In genomic region chr5:168447748-168448147, GRCh38 we compare ENCODE assay signal across 17 cellular contexts. TPM values are rescaled to one million over a fixed set of nuclear protein-coding genes. Genes with fewer than 3 reads are reported as not detected.
DNase-seq lines count a peak whose midpoint lies in the region; ATAC-seq and TF ChIP-seq lines count a peak whose summit lies in the region.
"Had no signal": no experiment of that assay in that cellular context is flagged by ENCODE, and none has a peak within 500 bp of the region (broad histone marks: within the 10 kb centered on the region; RNA-seq: fewer than 3 reads in every experiment).

No MANE protein-coding gene starts in this region.

- H2BK12ac ChIP-seq in H9 (ENCODE audit: insufficient read length, low read depth, low read length) = no peak overlapping the region

- H3K4me1 Mint-ChIP-seq in H9 = no peaks in the 10 kb centered on the region
- peaks cover 36% of the 10 kb centered on the region for H3K4me1 Mint-ChIP-seq in neural progenitor cell
- H3K4me1 Mint-ChIP-seq: CD14-positive monocyte had no signal

- H3K4me2 ChIP-seq in H9 (ENCODE audit: insufficient read depth, insufficient read length, low read length) (no peak overlapping the region), neural progenitor cell (peak overlapping the region; percentile 47)

- H3K56ac ChIP-seq in H9 (ENCODE audit: insufficient read length, low read depth, low read length) = no peak overlapping the region

- DNase-seq in H9 (no peak), astrocyte of the hippocampus (ENCODE audit: low read depth, low spot score) (peak; percentile 68), left cardiac atrium (peak; percentile 24), neural progenitor cell (ENCODE audit: low spot score) (peak; percentile 32), NCI-H345 treated with DMSO at 0.1 percent for 48 hours (lab: John Stamatoyannopoulos, UW; ENCODE audit: unreplicated experiment) (no peak)
- no peak for DNase-seq in NK-92 treated with Interleukin-12 subunit alpha and Interleukin-12 subunit beta, amount 100 ng/mL, for 24 hours (lab: John Stamatoyannopoulos, UW)
- DNase-seq: DMS153, GOT3, MM.1S, NCI-H1105, NCI-H1694, NCI-H524 treated with DMSO at 0.1 percent for 48 hours, Peyer's patch, SHP77 had no signal

- H3K79me2 ChIP-seq in H9 (ENCODE audit: insufficient read depth, low read length) = no peaks in the 10 kb centered on the region
- H3K79me2 ChIP-seq in neural progenitor cell (ENCODE audit: low read depth) = no peaks in the 10 kb centered on the region

- no peak for TF ChIP-seq CTCF in H9 (conservative IDR thresholded peaks at IDR 0.05)
- no peak for TF ChIP-seq CTCF in neural progenitor cell (IDR thresholded peaks at IDR 0.05)

- H3K23ac ChIP-seq in H9 (ENCODE audit: insufficient read length, low read depth, low read length) = no peak overlapping the region

- no peak overlapping the region for H2BK15ac ChIP-seq in H9 (ENCODE audit: low read depth, low read length)

- no peak overlapping the region for H3K14ac ChIP-seq in H9 (ENCODE audit: insufficient read depth, low read length)

- no peak overlapping the region for H3K27ac ChIP-seq in H9 (ENCODE audit: insufficient read length, low read depth, low read length)
- H3K27ac ChIP-seq in neural progenitor cell = no peak overlapping the region
- H3K27ac ChIP-seq: Peyer's patch had no signal

- no peaks in the 10 kb centered on the region for H3K4me1 ChIP-seq in H9 (ENCODE audit: insufficient read depth, low read length)
- H3K4me1 ChIP-seq in neural progenitor cell = peaks cover 10% of the 10 kb centered on the region
- H3K4me1 ChIP-seq: Peyer's patch had no signal

- peaks cover 13 to 38% (median 37%) of the 10 kb centered on the region in 3 experiments; a peak in 6 of 7 replicates for H3K36me3 Mint-ChIP-seq in H9 (ENCODE audit: insufficient read depth in 1 of 3, low read depth in 3 of 3)
- H3K36me3 Mint-ChIP-seq in neural progenitor cell = peaks cover 11% of the 10 kb centered on the region
- H3K36me3 Mint-ChIP-seq: CD14-positive monocyte had no signal

- no CpG with 5 or more reads among the region's 3 CpGs for WGBS in H9 (ENCODE audit: extremely low coverage, insufficient read length, low lambda C conversion rate)

- ATAC-seq in left cardiac atrium = peak; percentile 24 to 55
- no peak for ATAC-seq in HG03439 (IDR thresholded peaks at IDR 0.05; ENCODE audit: unreplicated experiment)
- no peak for ATAC-seq in HG03159 (IDR thresholded peaks at IDR 0.05; ENCODE audit: unreplicated experiment)

- no peak overlapping the region for H4K5ac ChIP-seq in H9 (ENCODE audit: insufficient read length, low read depth, low read length)

- no peak overlapping the region for H2AK5ac ChIP-seq in H9 (ENCODE audit: insufficient read length, low read length)

- peak overlapping the region; percentile 2 to 86 (median 15); a peak in 4 of 7 replicates for H3K27ac Mint-ChIP-seq in H9
- peak overlapping the region; percentile 98 for H3K27ac Mint-ChIP-seq in neural progenitor cell
- H3K27ac Mint-ChIP-seq: CD14-positive monocyte had no signal

- H4K91ac ChIP-seq in H9 (ENCODE audit: insufficient read length, low read depth, low read length) = no peak overlapping the region

- H3K9ac ChIP-seq in H9 (ENCODE audit: extremely low read depth, insufficient read length, low read length) = no peak overlapping the region
- no peak overlapping the region for H3K9ac ChIP-seq in neural progenitor cell

- no peaks in the 10 kb centered on the region for H3K9me3 Mint-ChIP-seq in H9
- H3K9me3 Mint-ChIP-seq in neural progenitor cell = no peaks in the 10 kb centered on the region

- H3K79me1 ChIP-seq in H9 (ENCODE audit: insufficient read depth, low read depth, low read length, poor library complexity, severe bottlenecking) = no peaks in the 10 kb centered on the region

- H3K4ac ChIP-seq in H9 (ENCODE audit: low read depth, low read length) = no peak overlapping the region

- no peaks in the 10 kb centered on the region for H3K23me2 ChIP-seq in H9 (ENCODE audit: insufficient read length, low read depth, low read length, poor library complexity, severe bottlenecking)

- no peak overlapping the region for H4K8ac ChIP-seq in H9 (replicated peaks; ENCODE audit: insufficient read length, low read depth, low read length)

- H2BK20ac ChIP-seq in H9 (ENCODE audit: low read depth, low read length, poor library complexity, severe bottlenecking) = no peak overlapping the region

- H3K27me3 Mint-ChIP-seq in H9 (ENCODE audit: low read depth) = no peaks in the 10 kb centered on the region; the same call in 1 of the 2 replicates
- peaks cover 3% of the 10 kb centered on the region for H3K27me3 Mint-ChIP-seq in neural progenitor cell (ENCODE audit: insufficient read depth, low read depth)

- H3K9me3 ChIP-seq in H9 (ENCODE audit: control insufficient read depth, low read depth, low read length) = no peaks in the 10 kb centered on the region
- H3K9me3 ChIP-seq in neural progenitor cell (ENCODE audit: low read depth) = no peaks in the 10 kb centered on the region
- H3K9me3 ChIP-seq: Peyer's patch had no signal

- no peak overlapping the region for H2BK120ac ChIP-seq in H9 (ENCODE audit: low read depth, low read length, poor library complexity, severe bottlenecking)

- H2AFZ ChIP-seq in H9 (ENCODE audit: low read length) (no peak overlapping the region), neural progenitor cell (replicated peaks) (peak overlapping the region; percentile 89)

- H3K18ac ChIP-seq in H9 (ENCODE audit: insufficient read length, low read depth, low read length) = no peak overlapping the region

- H3K27me3 ChIP-seq in H9 (ENCODE audit: insufficient read depth, low read length) (no peaks in the 10 kb centered on the region), neural progenitor cell (no peaks in the 10 kb centered on the region)
- H3K27me3 ChIP-seq: Peyer's patch had no signal

- H4K20me1 ChIP-seq in H9 (ENCODE audit: control insufficient read depth, insufficient read depth, insufficient read length) (no peaks in the 10 kb centered on the region), neural progenitor cell (ENCODE audit: low read depth) (no peaks in the 10 kb centered on the region)

- H3K4me3 ChIP-seq in neural progenitor cell = no peak overlapping the region
- H3K4me3 ChIP-seq: Peyer's patch had no signal

- no peak overlapping the region for H2BK5ac ChIP-seq in H9 (ENCODE audit: insufficient read length, low read length)

- H3K36me3 ChIP-seq in neural progenitor cell = no peaks in the 10 kb centered on the region

- H3K4me3 Mint-ChIP-seq in H9 = no peak overlapping the region
- peak overlapping the region; percentile 46 for H3K4me3 Mint-ChIP-seq in neural progenitor cell
- H3K4me3 Mint-ChIP-seq: CD14-positive monocyte had no signal

- H3F3A ChIP-seq in neural progenitor cell (ENCODE audit: low read depth) = no peaks in the 10 kb centered on the region

- intact Hi-C loops in left cardiac atrium (cut with DNase I) = no loop called here

- no peak overlapping the region for H3T11ph ChIP-seq in H9 (ENCODE audit: low read length)

RNA-seq across cellular contexts. Expression of gene RARS1, which starts 38.5 kb away (rescaled TPM):
- total RNA-seq in H9 (2021) (97.5 and 108 TPM in 2 replicates), left cardiac atrium (10 to 100 TPM; 48.8 to 53.0 TPM), neural progenitor cell (ENCODE audit: low replicate concordance) (116 and 191 TPM in 2 replicates)

Comparison
In these comparisons a context has a peak if more than half of its experiments do, and no peak if none do; other contexts are left out.
1. DNase-seq: peak in astrocyte of the hippocampus (single experiment), left cardiac atrium (single experiment) and neural progenitor cell (single experiment); none in H9 (single experiment), NCI-H345 treated with DMSO at 0.1 percent for 48 hours (single experiment) and NK-92 treated with Interleukin-12 subunit alpha and Interleukin-12 subunit beta, amount 100 ng/mL, for 24 hours (single experiment).
2. ATAC-seq: peak in left cardiac atrium (2 of 2); none in HG03439 (single experiment) and HG03159 (single experiment).